In the genomic region with DNA sequence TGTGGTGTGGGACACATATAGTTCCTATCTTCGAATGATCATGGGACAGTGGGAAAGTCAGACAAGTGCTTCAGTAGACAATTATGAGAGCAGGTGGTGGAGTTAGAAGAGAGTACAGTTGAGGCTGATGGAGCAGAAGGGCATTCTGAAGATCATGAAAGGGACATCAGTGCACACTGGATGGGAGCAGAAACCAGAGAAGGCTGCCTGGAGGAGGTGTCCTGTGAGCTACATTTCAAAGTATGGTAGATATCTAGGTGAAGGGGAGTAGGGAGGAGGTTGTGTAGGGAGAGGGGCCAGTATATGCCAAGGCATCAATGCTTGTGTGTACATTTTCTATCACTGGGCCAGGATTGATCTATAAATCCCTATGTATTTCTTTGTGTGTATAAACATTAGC, we compare ENCODE assay signal across 16 cellular contexts.
DNase-seq lines count a peak whose midpoint lies in the region; ATAC-seq, FAIRE-seq and TF ChIP-seq lines count a peak whose summit lies in the region.
"Had no signal": no experiment of that assay in that cellular context is flagged by ENCODE, and none has a peak within 500 bp of the region (broad histone marks: within the 10 kb centered on the region; RNA-seq: fewer than 3 reads in every experiment).

No MANE protein-coding gene starts in this region.

- H3K36me3 ChIP-seq in OCI-LY1 (ENCODE audit: insufficient read depth, low read length): no peaks in the 10 kb centered on the region
- no peaks in the 10 kb centered on the region for H3K36me3 ChIP-seq in psoas muscle (ENCODE audit: insufficient read depth in 1 of 2, low read depth in 1 of 2)

- H2AFZ ChIP-seq in OCI-LY1 (ENCODE audit: low read length): no peak overlapping the region
- H2AFZ ChIP-seq: GM23248 had no signal

- H3K9me3 ChIP-seq in A549 (no peaks in the 10 kb centered on the region), OCI-LY1 (ENCODE audit: low read length) (no peaks in the 10 kb centered on the region), psoas muscle (no peaks in the 10 kb centered on the region)

- TF ChIP-seq CTCF in A549 (IDR thresholded peaks at IDR 0.05) (no peak), OCI-LY1 (IDR thresholded peaks at IDR 0.05; ENCODE audit: low read length) (no peak), psoas muscle (IDR thresholded peaks at IDR 0.05) (no peak)

- TF ChIP-seq EP300 in A549 (IDR thresholded peaks at IDR 0.05): no peak

- H3K4me3 ChIP-seq in A549 (no peak overlapping the region), OCI-LY1 (ENCODE audit: low read depth, low read length, poor library complexity, severe bottlenecking) (no peak overlapping the region), psoas muscle (no peak overlapping the region)
- H3K4me3 ChIP-seq: GM23248 had no signal

- H3K36me3 Mint-ChIP-seq in activated naive CD4-positive, alpha-beta T cell treated with anti-CD3 and anti-CD28 coated beads, Interleukin-2, amount 50 U/mL, for 24 hours: no peaks in the 10 kb centered on the region
- H3K36me3 Mint-ChIP-seq: CD14-positive monocyte; CD8-positive, alpha-beta T cell had no signal

- CTCF ChIA-PET in A549 (lab: Yijun Ruan, JAX): interaction anchor here (1.0 kb wide), 1 partner anchor 100 kb away, joined by 4 read pairs; no protein-coding TSS in a partner anchor

- H3K4me3 Mint-ChIP-seq in activated naive CD4-positive, alpha-beta T cell treated with anti-CD3 and anti-CD28 coated beads, Interleukin-2, amount 50 U/mL, for 24 hours: no peak overlapping the region
- H3K4me3 Mint-ChIP-seq: CD14-positive monocyte; CD8-positive, alpha-beta T cell had no signal

- no peaks in the 10 kb centered on the region for H3K79me2 ChIP-seq in OCI-LY1 (ENCODE audit: insufficient read depth, low read length)

- H3K9me2 ChIP-seq in OCI-LY1 (ENCODE audit: low read depth, low read length): no peaks in the 10 kb centered on the region

- WGBS in A549 (ENCODE audit: missing lambda C conversion rate): 70% methylated on average over 1 of the region's 1 CpG
- 90 to 98% (median 97%) methylated on average over 1 of the region's 1 CpG for WGBS in psoas muscle, 3 donors

- no peak for DNase-seq in activated naive CD4-positive, alpha-beta T cell treated with anti-CD3 and anti-CD28 coated beads, Interleukin-2, amount 50 U/mL, for 16 hours
- DNase-seq in A549 (ENCODE audit: low read depth in 1 of 2, low spot score in 1 of 2) (no peak), psoas muscle (no peak)
- DNase-seq: CD8-positive, alpha-beta T cell; COR-L47; DMS153; DMS79 treated with DMSO at 0.1 percent for 48 hours; EL; GM23248; H7 had no signal

- H3K4me1 Mint-ChIP-seq in activated naive CD4-positive, alpha-beta T cell treated with anti-CD3 and anti-CD28 coated beads, Interleukin-2, amount 50 U/mL, for 24 hours: peaks cover 20% of the 10 kb centered on the region
- H3K4me1 Mint-ChIP-seq: CD14-positive monocyte had no signal

- intact Hi-C loops in psoas muscle (cut with DNase I): no loop called here

- H3K27ac Mint-ChIP-seq in activated naive CD4-positive, alpha-beta T cell treated with anti-CD3 and anti-CD28 coated beads, Interleukin-2, amount 50 U/mL, for 24 hours: peak overlapping the region; percentile 15
- H3K27ac Mint-ChIP-seq: CD14-positive monocyte; CD8-positive, alpha-beta T cell had no signal

- no peak for TF ChIP-seq POLR2A in A549 (IDR thresholded peaks at IDR 0.05; ENCODE audit: low read length)

- no peak for FAIRE-seq in A549 (lab: Jason Lieb, UNC)
- FAIRE-seq: D721Med, G401.6 had no signal

- no peak overlapping the region for H3K4me2 ChIP-seq in A549
- 0 out of 2 replicates have a peak overlapping the region, but pooled peaks have one; percentile 36 for H3K4me2 ChIP-seq in OCI-LY1 (ENCODE audit: low read length)

- ATAC-seq in A549 (no peak), psoas muscle (no peak), HG02610 (IDR thresholded peaks at IDR 0.05; ENCODE audit: unreplicated experiment) (no peak)
- ATAC-seq: CD8-positive, alpha-beta T cell had no signal

- no peak overlapping the region for H3K9ac ChIP-seq in OCI-LY1 (ENCODE audit: low read length)
- H3K9ac ChIP-seq: GM23248 had no signal

- no peak for TF ChIP-seq RAD21 in A549 (conservative IDR thresholded peaks at IDR 0.05 in 1 of 2, IDR thresholded peaks at IDR 0.05 in 1 of 2)

- peaks cover 23% of the 10 kb centered on the region for H3K4me1 ChIP-seq in A549
- peaks cover 41% of the 10 kb centered on the region for H3K4me1 ChIP-seq in OCI-LY1 (ENCODE audit: insufficient read depth, low read length, severe bottlenecking)
- H3K4me1 ChIP-seq in psoas muscle: peaks cover 34% of the 10 kb centered on the region

- no peaks in the 10 kb centered on the region for H3F3A ChIP-seq in OCI-LY1 (ENCODE audit: insufficient read depth, low read length)

- H3K27me3 ChIP-seq in OCI-LY1 (ENCODE audit: insufficient read depth, low read length) (no peaks in the 10 kb centered on the region), psoas muscle (ENCODE audit: insufficient read depth in 3 of 3, low read length in 2 of 3) (no peaks in the 10 kb centered on the region)

- H3K27me3 Mint-ChIP-seq in activated naive CD4-positive, alpha-beta T cell treated with anti-CD3 and anti-CD28 coated beads, Interleukin-2, amount 50 U/mL, for 24 hours: no peaks in the 10 kb centered on the region

- H3K9me3 Mint-ChIP-seq in activated naive CD4-positive, alpha-beta T cell treated with anti-CD3 and anti-CD28 coated beads, Interleukin-2, amount 50 U/mL, for 24 hours: no peaks in the 10 kb centered on the region
- H3K9me3 Mint-ChIP-seq: CD8-positive, alpha-beta T cell had no signal

- H4K20me1 ChIP-seq in OCI-LY1 (ENCODE audit: insufficient read depth, low read length): no peaks in the 10 kb centered on the region

- H3K27ac ChIP-seq in A549 (no peak overlapping the region), OCI-LY1 (ENCODE audit: low read depth, low read length, poor library complexity, severe bottlenecking) (peak overlapping the region; percentile 71), psoas muscle (peak overlapping the region; percentile 9)
- H3K27ac ChIP-seq: GM23248 had no signal

- POLR2A ChIA-PET in A549 (lab: Yijun Ruan, JAX): no interaction called here

TF ChIP-seq in A549, 52 proteins besides CTCF, POLR2A, EP300 and RAD21:
- TF ChIP-seq ZFP36 (IDR thresholded peaks at IDR 0.05; ENCODE audit: borderline replicate concordance, partially characterized antibody) (peak; percentile 85), CBX2 (IDR thresholded peaks at IDR 0.05; ENCODE audit: borderline replicate concordance, low read depth) (no peak)
TF ChIP-seq in A549: peak in this region for 1.

Comparison
In these comparisons a context has a peak if more than half of its experiments do, and no peak if none do; other contexts are left out.
1. H3K27ac ChIP-seq: peak in OCI-LY1 (single experiment) and psoas muscle (single experiment); none in A549 (0 of 2).